18 cellular contexts compared by ENCODE assay signal in genomic region chr1:20087668-20088067, GRCh38. TPM values are rescaled to one million over a fixed set of nuclear protein-coding genes. Genes with fewer than 3 reads are reported as not detected.
DNase-seq lines count a peak whose midpoint lies in the region; ATAC-seq and TF ChIP-seq lines count a peak whose summit lies in the region.
"Had no signal": no experiment of that assay in that cellular context is flagged by ENCODE, and none has a peak within 500 bp of the region (broad histone marks: within the 10 kb centered on the region; RNA-seq: fewer than 3 reads in every experiment).

No MANE protein-coding gene starts in this region.

- H3K4me1 ChIP-seq in OCI-LY3 (ENCODE audit: low read length): no peaks in the 10 kb centered on the region
- no peaks in the 10 kb centered on the region for H3K4me1 ChIP-seq in foreskin keratinocyte
- H3K4me1 ChIP-seq in esophagus squamous epithelium: no peaks in the 10 kb centered on the region
- no peaks in the 10 kb centered on the region for H3K4me1 ChIP-seq in upper lobe of left lung
- H3K4me1 ChIP-seq: adrenal gland, vagina had no signal

- ATAC-seq in foreskin keratinocyte (no peak), upper lobe of left lung (ENCODE audit: low FRiP score in 2 of 2) (no peak)
- ATAC-seq: activated T-helper 17 cell treated with anti-CD3 and anti-CD28 coated beads, Interleukin-2, amount 50 U/mL, for 72 hours; mucosa of descending colon; stimulated activated naive CD8-positive, alpha-beta T cell treated with anti-CD3 and anti-CD28 coated beads, Interleukin-15, amount 100 ng/mL, for 72 hours had no signal

- H3K36me3 ChIP-seq in OCI-LY3 (replicated peaks; ENCODE audit: low read depth, low read length): no peaks in the 10 kb centered on the region
- no peaks in the 10 kb centered on the region for H3K36me3 ChIP-seq in esophagus squamous epithelium
- no peaks in the 10 kb centered on the region for H3K36me3 ChIP-seq in upper lobe of left lung
- H3K36me3 ChIP-seq: adrenal gland, vagina had no signal

- H3K4me2 ChIP-seq in OCI-LY3 (ENCODE audit: low read length): no peak overlapping the region

- DNase-seq in AG09309 (ENCODE audit: low read depth): no peak
- DNase-seq in foreskin keratinocyte: no peak
- DNase-seq in esophagus squamous epithelium (lab: John Stamatoyannopoulos, UW): no peak
- no peak for DNase-seq in cerebellar nuclear complex (lab: John Stamatoyannopoulos, UW)
- DNase-seq in occipital lobe (lab: John Stamatoyannopoulos, UW): no peak
- no peak for DNase-seq in upper lobe of left lung
- DNase-seq: activated CD4-positive, alpha-beta memory T cell treated with anti-CD3 and anti-CD28 coated beads for 36 hours; adrenal gland; mucosa of descending colon; NCI-H2081; SHP77; stimulated activated naive CD8-positive, alpha-beta T cell treated with anti-CD3 and anti-CD28 coated beads, Interleukin-15, amount 100 ng/mL, for 72 hours had no signal

- 56 to 57% methylated on average over 4 of the region's 4 CpGs for WGBS in esophagus squamous epithelium, 2 donors
- 51 to 61% methylated on average over 4 of the region's 4 CpGs for WGBS in upper lobe of left lung, 2 donors

- H3K27ac ChIP-seq in OCI-LY3 (ENCODE audit: low read length) (no peak overlapping the region), foreskin keratinocyte (no peak overlapping the region), esophagus squamous epithelium (no peak overlapping the region), upper lobe of left lung (no peak overlapping the region)
- H3K27ac ChIP-seq: adrenal gland, vagina had no signal

- H3K9me3 ChIP-seq in OCI-LY3 (ENCODE audit: insufficient read depth, low read length) (no peaks in the 10 kb centered on the region), esophagus squamous epithelium (no peaks in the 10 kb centered on the region), upper lobe of left lung (no peaks in the 10 kb centered on the region)
- H3K9me3 ChIP-seq: adrenal gland, vagina had no signal

- no peak overlapping the region for H3K4me3 ChIP-seq in AG09309 (ENCODE audit: control insufficient read depth, low read depth, low read length)
- H3K4me3 ChIP-seq in OCI-LY3 (ENCODE audit: low read length): no peak overlapping the region
- H3K4me3 ChIP-seq in esophagus squamous epithelium: no peak overlapping the region
- no peak overlapping the region for H3K4me3 ChIP-seq in upper lobe of left lung
- H3K4me3 ChIP-seq: adrenal gland, mucosa of descending colon, vagina had no signal

- H2AFZ ChIP-seq in OCI-LY3 (ENCODE audit: low read depth, low read length): no peak overlapping the region

- TF ChIP-seq CTCF in AG09309 (IDR thresholded peaks at IDR 0.05; ENCODE audit: control insufficient read depth, insufficient read depth, low read depth, low read length, missing control alignments): peak; percentile 19
- peak; percentile 59 for TF ChIP-seq CTCF in GM12874 (IDR thresholded peaks at IDR 0.05; ENCODE audit: insufficient read depth, low read depth, low read length)
- 0 out of 2 replicates have a peak, but pooled peaks have one; percentile 18 for TF ChIP-seq CTCF in OCI-LY3 (IDR thresholded peaks at IDR 0.05; ENCODE audit: low read depth, low read length)
- TF ChIP-seq CTCF in foreskin keratinocyte (conservative IDR thresholded peaks at IDR 0.05): peak; percentile 19
- TF ChIP-seq CTCF in esophagus squamous epithelium (IDR thresholded peaks at IDR 0.05): peak in 1 of 6 experiments; percentile 14
- TF ChIP-seq CTCF in upper lobe of left lung (IDR thresholded peaks at IDR 0.05): no peak

- no peak for TF ChIP-seq POLR2A in esophagus squamous epithelium (IDR thresholded peaks at IDR 0.05)
- no peak for TF ChIP-seq POLR2A in upper lobe of left lung (IDR thresholded peaks at IDR 0.05)

- H3K9ac ChIP-seq in OCI-LY3 (ENCODE audit: low read length): no peak overlapping the region

- no peak for TF ChIP-seq EP300 in upper lobe of left lung (IDR thresholded peaks at IDR 0.05)

- no peaks in the 10 kb centered on the region for H3K27me3 ChIP-seq in OCI-LY3 (ENCODE audit: low read depth, low read length)
- peaks cover 16% of the 10 kb centered on the region for H3K27me3 ChIP-seq in foreskin keratinocyte
- H3K27me3 ChIP-seq in esophagus squamous epithelium: peaks cover 0 to 18% (median 0%) of the 10 kb centered on the region in 4 donors
- H3K27me3 ChIP-seq in upper lobe of left lung: no peaks in the 10 kb centered on the region
- H3K27me3 ChIP-seq: adrenal gland, vagina had no signal

- H3K79me2 ChIP-seq in OCI-LY3 (ENCODE audit: low read length): no peaks in the 10 kb centered on the region

- intact Hi-C loops in esophagus squamous epithelium (cut with DNase I): no loop called here

- H4K20me1 ChIP-seq in OCI-LY3 (ENCODE audit: insufficient read depth, low read length): no peaks in the 10 kb centered on the region

RNA-seq across cellular contexts. Expression of gene PLA2G5, which starts 17.7 kb away (rescaled TPM):
- total RNA-seq in foreskin keratinocyte (not detected in 2 replicates), esophagus squamous epithelium (1 to 10 TPM in 2 of 4 donors, under 1 TPM in 1, not detected in 1; 0.97 to 6.7 (median 2.3) TPM), occipital lobe (0.16 TPM), upper lobe of left lung (1 to 10 TPM in 5 of 6 donors, not detected in 1; 1.4 to 5.1 (median 3.1) TPM)
- polyA plus RNA-seq in foreskin keratinocyte: not detected in 2 replicates
- total RNA-seq: activated CD4-positive, alpha-beta memory T cell treated with anti-CD3 and anti-CD28 coated beads for 36 hours; activated T-helper 17 cell treated with anti-CD3 and anti-CD28 coated beads, Interleukin-2, amount 50 U/mL, for 72 hours had no signal
- polyA plus RNA-seq: BJ had no signal

RNA-seq across cellular contexts. Expression of gene PLA2G2D, which starts 31.7 kb away (rescaled TPM):
- total RNA-seq in foreskin keratinocyte (not detected in 2 replicates), esophagus squamous epithelium (under 1 TPM in 1 of 4 donors, not detected in 3; 0.19 TPM), occipital lobe (not detected), upper lobe of left lung (under 1 TPM in 2 of 6 donors, not detected in 4; 0.13 to 0.29 TPM)
- not detected in 2 replicates for polyA plus RNA-seq in foreskin keratinocyte
- total RNA-seq: activated T-helper 17 cell treated with anti-CD3 and anti-CD28 coated beads, Interleukin-2, amount 50 U/mL, for 72 hours; adrenal gland; vagina had no signal
- polyA plus RNA-seq: adrenal gland, BJ, keratinocyte had no signal

RNA-seq across cellular contexts. Expression of gene PLA2G2F, which starts 51.5 kb away (rescaled TPM):
- total RNA-seq in foreskin keratinocyte (0.04 and 0.07 TPM in 2 replicates), esophagus squamous epithelium (under 1 TPM in 1 of 4 donors, not detected in 3; 0.48 TPM), occipital lobe (not detected), upper lobe of left lung (not detected)
- 0.06 TPM in 1 of 2 replicates, not detected in the other for polyA plus RNA-seq in foreskin keratinocyte
- total RNA-seq: activated CD4-positive, alpha-beta memory T cell treated with anti-CD3 and anti-CD28 coated beads for 36 hours; activated T-helper 17 cell treated with anti-CD3 and anti-CD28 coated beads, Interleukin-2, amount 50 U/mL, for 72 hours; adrenal gland; vagina had no signal
- polyA plus RNA-seq: BJ had no signal

Comparison
In these comparisons a context has a peak if more than half of its experiments do, and no peak if none do; other contexts are left out.
1. CTCF ChIP-seq: peak in AG09309 (single experiment), GM12874 (single experiment), OCI-LY3 (single experiment) and foreskin keratinocyte (single experiment); none in upper lobe of left lung (0 of 6).